In genomic region chr6:24145690-24146131, GRCh38 we compare ENCODE assay signal across 1 cellular context.
A peak's percentile ranks its signal among the peaks of the same experiment; 100 is the strongest.
TF ChIP-seq lines count a peak whose summit lies in the region.

No MANE protein-coding gene starts in this region.

TF ChIP-seq in HepG2, 621 proteins besides CTCF, POLR2A, EP300 and RAD21 (continued from another document and continues in another):
- TF ChIP-seq PATZ1 (CRISPR knock-in tag; IDR thresholded peaks at IDR 0.05) (peak; percentile 42; the same call in 1 of the 2 replicates), ZBTB43 (CRISPR knock-in tag; conservative IDR thresholded peaks at IDR 0.05) (no peak), CREM (IDR thresholded peaks at IDR 0.05) (peak; percentile 81), CREM (CRISPR knock-in tag; IDR thresholded peaks at IDR 0.05) (no peak), ZNF275 (CRISPR knock-in tag; IDR thresholded peaks at IDR 0.05; ENCODE audit: borderline replicate concordance) (no peak), ZNF446 (CRISPR knock-in tag; IDR thresholded peaks at IDR 0.05) (no peak), SRF (IDR thresholded peaks at IDR 0.05; ENCODE audit: low read depth, low read length) (no peak), KAT8 (CRISPR knock-in tag; IDR thresholded peaks at IDR 0.05) (peak; percentile 73), ZNF513 (CRISPR knock-in tag; conservative IDR thresholded peaks at IDR 0.05) (no peak), ZSCAN22 (CRISPR knock-in tag; IDR thresholded peaks at IDR 0.05) (no peak), ZBTB33 (CRISPR knock-in tag; IDR thresholded peaks at IDR 0.05) (no peak), ZNF773 (CRISPR knock-in tag; IDR thresholded peaks at IDR 0.05; ENCODE audit: borderline replicate concordance) (no peak), FOXA3 (CRISPR knock-in tag; IDR thresholded peaks at IDR 0.05) (peak; percentile 58; the same call in 1 of the 2 replicates), RERE (CRISPR knock-in tag; IDR thresholded peaks at IDR 0.05; ENCODE audit: low read depth) (peak; percentile 68; the same call in 1 of the 2 replicates), ZNF850 (CRISPR knock-in tag; conservative IDR thresholded peaks at IDR 0.05) (no peak), PRDM15 (CRISPR knock-in tag; IDR thresholded peaks at IDR 0.05) (peak; percentile 73; the same call in 1 of the 2 replicates), RARA (CRISPR knock-in tag; IDR thresholded peaks at IDR 0.05) (peak; percentile 60; the same call in 1 of the 2 replicates), LRRFIP1 (CRISPR knock-in tag; conservative IDR thresholded peaks at IDR 0.05) (no peak), ZNF792 (CRISPR knock-in tag; IDR thresholded peaks at IDR 0.05) (no peak), ZNF24 (IDR thresholded peaks at IDR 0.05) (no peak), ZNF574 (CRISPR knock-in tag; IDR thresholded peaks at IDR 0.05) (peak; percentile 60; the same call in 1 of the 2 replicates), ZKSCAN8 (CRISPR knock-in tag; IDR thresholded peaks at IDR 0.05; ENCODE audit: borderline replicate concordance) (peak; percentile 67; the same call in 1 of the 2 replicates), FOXP1 (IDR thresholded peaks at IDR 0.05) (no peak), FOXP1 (CRISPR knock-in tag; IDR thresholded peaks at IDR 0.05) (peak; percentile 58; the same call in 1 of the 2 replicates), ZNF652 (CRISPR knock-in tag; IDR thresholded peaks at IDR 0.05; ENCODE audit: borderline replicate concordance, low read depth) (no peak), CEBPB (IDR thresholded peaks at IDR 0.05; ENCODE audit: borderline replicate concordance, low read depth, low read length) (no peak), ZNF660 (CRISPR knock-in tag; IDR thresholded peaks at IDR 0.05; ENCODE audit: borderline replicate concordance, low read depth) (no peak), NCOR1 (IDR thresholded peaks at IDR 0.05; ENCODE audit: borderline replicate concordance, low read length) (peak; percentile 91; the same call in 1 of the 2 replicates), RXRA (CRISPR knock-in tag; IDR thresholded peaks at IDR 0.05) (peak; percentile 71; the same call in 1 of the 2 replicates), ZMYM2 (CRISPR knock-in tag; IDR thresholded peaks at IDR 0.05) (peak; percentile 72; the same call in 1 of the 2 replicates)
